In the genomic region with DNA sequence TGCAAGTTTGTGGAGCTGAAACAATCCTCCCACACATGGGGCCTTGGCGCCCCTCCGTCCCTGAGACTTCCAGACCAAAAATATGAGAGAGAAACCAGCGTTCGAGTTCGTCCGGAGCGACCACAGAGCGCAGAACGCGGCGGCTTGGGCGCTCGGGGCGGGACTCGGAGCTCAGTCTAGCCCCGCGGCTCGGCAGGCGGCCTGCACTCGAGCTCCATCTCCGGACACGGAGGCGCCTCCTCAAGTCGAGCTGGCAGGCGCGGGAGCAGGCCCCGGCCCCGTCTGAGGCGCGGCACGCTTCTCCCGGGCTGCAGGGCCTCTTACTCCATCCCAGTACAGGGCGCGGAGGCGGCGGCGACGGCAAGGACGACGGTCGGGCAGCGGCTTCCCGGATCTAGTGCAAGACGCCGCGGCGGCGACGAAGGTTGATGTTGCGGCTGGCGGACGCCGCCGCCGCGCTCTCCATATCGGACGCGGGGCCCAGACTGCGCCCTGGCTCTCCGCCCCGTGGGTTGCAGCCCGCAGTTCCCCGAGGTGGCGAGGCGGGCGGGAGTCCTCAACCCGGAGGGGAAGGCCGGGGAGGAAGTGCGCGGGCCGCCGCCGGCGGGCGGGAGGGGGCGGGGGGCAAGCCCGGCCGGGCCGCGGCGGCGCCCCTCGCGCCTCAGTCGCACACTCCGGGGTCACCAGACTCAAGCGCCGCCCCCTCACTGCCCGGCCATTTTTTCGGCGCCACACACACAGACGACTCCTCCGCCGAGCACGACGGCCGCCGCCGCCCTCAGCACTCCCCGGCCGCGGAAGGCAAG, we compare ENCODE assay signal across 1 cellular context.
TF ChIP-seq lines count a peak whose summit lies in the region.

No MANE protein-coding gene starts in this region.

TF ChIP-seq in K562, 482 proteins besides CTCF, POLR2A, EP300 and RAD21 (continued from another document and continues in another):
- TF ChIP-seq, protein P1, sequence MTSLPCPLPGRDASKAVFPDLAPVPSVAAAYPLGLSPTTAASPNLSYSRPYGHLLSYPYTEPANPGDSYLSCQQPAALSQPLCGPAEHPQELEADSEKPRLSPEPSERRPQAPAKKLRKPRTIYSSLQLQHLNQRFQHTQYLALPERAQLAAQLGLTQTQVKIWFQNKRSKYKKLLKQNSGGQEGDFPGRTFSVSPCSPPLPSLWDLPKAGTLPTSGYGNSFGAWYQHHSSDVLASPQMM (CRISPR knock-in tag; IDR thresholded peaks at IDR 0.05) = no peak
- TF ChIP-seq HDGF (IDR thresholded peaks at IDR 0.05) (no peak), RBM17 (IDR thresholded peaks at IDR 0.05; ENCODE audit: borderline replicate concordance, low read depth, low read length) (no peak), CBFA2T3 (IDR thresholded peaks at IDR 0.05) (no peak), HCFC1 (IDR thresholded peaks at IDR 0.05; ENCODE audit: low read depth, low read length) (no peak), SRF (CRISPR knock-in tag; IDR thresholded peaks at IDR 0.05) (no peak), POLR2H (tag; IDR thresholded peaks at IDR 0.05; ENCODE audit: low read depth) (no peak), ZBTB26 (CRISPR knock-in tag; IDR thresholded peaks at IDR 0.05) (no peak), NFYB (IDR thresholded peaks at IDR 0.05; ENCODE audit: extremely low read depth, insufficient read length) (no peak), CHD7 (IDR thresholded peaks at IDR 0.05; ENCODE audit: low read depth, low read length) (no peak), SNIP1 (IDR thresholded peaks at IDR 0.05; ENCODE audit: low read depth) (no peak), NR1H2 (CRISPR knock-in tag; IDR thresholded peaks at IDR 0.05) (no peak), ERF (CRISPR knock-in tag; IDR thresholded peaks at IDR 0.05) (no peak), SNAPC5 (CRISPR knock-in tag; IDR thresholded peaks at IDR 0.05) (no peak), CEBPB (tag; IDR thresholded peaks at IDR 0.05) (no peak), MAFK (IDR thresholded peaks at IDR 0.05; ENCODE audit: low read length) (no peak), POLR3A (IDR thresholded peaks at IDR 0.05; ENCODE audit: borderline replicate concordance, extremely low read depth, insufficient read depth, insufficient read length) (no peak), ZNF41 (CRISPR knock-in tag; conservative IDR thresholded peaks at IDR 0.05) (no peak), ZNF561 (CRISPR knock-in tag; conservative IDR thresholded peaks at IDR 0.05) (no peak), ELF4 (CRISPR knock-in tag; IDR thresholded peaks at IDR 0.05) (no peak), FUS (optimal IDR thresholded peaks at IDR 0.05; ENCODE audit: low read depth, low read length) (no peak), GABPA (tag; conservative IDR thresholded peaks at IDR 0.05; ENCODE audit: low read depth) (peak; percentile 53), ZBTB7A (IDR thresholded peaks at IDR 0.05; ENCODE audit: borderline replicate concordance, control insufficient read depth, low read depth, low read length) (peak; percentile 73; the same call in 1 of the 2 replicates), STAT5A (IDR thresholded peaks at IDR 0.05; ENCODE audit: borderline replicate concordance, low read length) (no peak), ZKSCAN8 (CRISPR knock-in tag; IDR thresholded peaks at IDR 0.05) (no peak), SRSF7 (optimal IDR thresholded peaks at IDR 0.05; ENCODE audit: low read depth, low read length) (no peak), PURB (CRISPR knock-in tag; IDR thresholded peaks at IDR 0.05; ENCODE audit: low read depth) (no peak), CBX5 (IDR thresholded peaks at IDR 0.05; ENCODE audit: borderline replicate concordance, low read depth) (no peak), FOXA3 (CRISPR knock-in tag; conservative IDR thresholded peaks at IDR 0.05 in 1 of 2, IDR thresholded peaks at IDR 0.05 in 1 of 2) (no peak), TAF9B (IDR thresholded peaks at IDR 0.05; ENCODE audit: partially characterized antibody) (no peak), ZNF584 (CRISPR knock-in tag; IDR thresholded peaks at IDR 0.05; ENCODE audit: low read depth) (no peak), ZBTB8A (IDR thresholded peaks at IDR 0.05; ENCODE audit: partially characterized antibody) (no peak), CBX8 (IDR thresholded peaks at IDR 0.05; ENCODE audit: borderline replicate concordance, extremely low read depth, low read depth, low read length, poor library complexity, severe bottlenecking) (no peak), UBTF (IDR thresholded peaks at IDR 0.05; ENCODE audit: borderline replicate concordance in 1 of 2, low read depth in 2 of 2, low read length in 2 of 2) (peak; percentile 68 to 95; a peak in 2 of 4 replicates)
- TF ChIP-seq, protein P2, sequence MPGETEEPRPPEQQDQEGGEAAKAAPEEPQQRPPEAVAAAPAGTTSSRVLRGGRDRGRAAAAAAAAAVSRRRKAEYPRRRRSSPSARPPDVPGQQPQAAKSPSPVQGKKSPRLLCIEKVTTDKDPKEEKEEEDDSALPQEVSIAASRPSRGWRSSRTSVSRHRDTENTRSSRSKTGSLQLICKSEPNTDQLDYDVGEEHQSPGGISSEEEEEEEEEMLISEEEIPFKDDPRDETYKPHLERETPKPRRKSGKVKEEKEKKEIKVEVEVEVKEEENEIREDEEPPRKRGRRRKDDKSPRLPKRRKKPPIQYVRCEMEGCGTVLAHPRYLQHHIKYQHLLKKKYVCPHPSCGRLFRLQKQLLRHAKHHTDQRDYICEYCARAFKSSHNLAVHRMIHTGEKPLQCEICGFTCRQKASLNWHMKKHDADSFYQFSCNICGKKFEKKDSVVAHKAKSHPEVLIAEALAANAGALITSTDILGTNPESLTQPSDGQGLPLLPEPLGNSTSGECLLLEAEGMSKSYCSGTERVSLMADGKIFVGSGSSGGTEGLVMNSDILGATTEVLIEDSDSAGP (CRISPR knock-in tag; IDR thresholded peaks at IDR 0.05) = no peak
- TF ChIP-seq, protein P3, sequence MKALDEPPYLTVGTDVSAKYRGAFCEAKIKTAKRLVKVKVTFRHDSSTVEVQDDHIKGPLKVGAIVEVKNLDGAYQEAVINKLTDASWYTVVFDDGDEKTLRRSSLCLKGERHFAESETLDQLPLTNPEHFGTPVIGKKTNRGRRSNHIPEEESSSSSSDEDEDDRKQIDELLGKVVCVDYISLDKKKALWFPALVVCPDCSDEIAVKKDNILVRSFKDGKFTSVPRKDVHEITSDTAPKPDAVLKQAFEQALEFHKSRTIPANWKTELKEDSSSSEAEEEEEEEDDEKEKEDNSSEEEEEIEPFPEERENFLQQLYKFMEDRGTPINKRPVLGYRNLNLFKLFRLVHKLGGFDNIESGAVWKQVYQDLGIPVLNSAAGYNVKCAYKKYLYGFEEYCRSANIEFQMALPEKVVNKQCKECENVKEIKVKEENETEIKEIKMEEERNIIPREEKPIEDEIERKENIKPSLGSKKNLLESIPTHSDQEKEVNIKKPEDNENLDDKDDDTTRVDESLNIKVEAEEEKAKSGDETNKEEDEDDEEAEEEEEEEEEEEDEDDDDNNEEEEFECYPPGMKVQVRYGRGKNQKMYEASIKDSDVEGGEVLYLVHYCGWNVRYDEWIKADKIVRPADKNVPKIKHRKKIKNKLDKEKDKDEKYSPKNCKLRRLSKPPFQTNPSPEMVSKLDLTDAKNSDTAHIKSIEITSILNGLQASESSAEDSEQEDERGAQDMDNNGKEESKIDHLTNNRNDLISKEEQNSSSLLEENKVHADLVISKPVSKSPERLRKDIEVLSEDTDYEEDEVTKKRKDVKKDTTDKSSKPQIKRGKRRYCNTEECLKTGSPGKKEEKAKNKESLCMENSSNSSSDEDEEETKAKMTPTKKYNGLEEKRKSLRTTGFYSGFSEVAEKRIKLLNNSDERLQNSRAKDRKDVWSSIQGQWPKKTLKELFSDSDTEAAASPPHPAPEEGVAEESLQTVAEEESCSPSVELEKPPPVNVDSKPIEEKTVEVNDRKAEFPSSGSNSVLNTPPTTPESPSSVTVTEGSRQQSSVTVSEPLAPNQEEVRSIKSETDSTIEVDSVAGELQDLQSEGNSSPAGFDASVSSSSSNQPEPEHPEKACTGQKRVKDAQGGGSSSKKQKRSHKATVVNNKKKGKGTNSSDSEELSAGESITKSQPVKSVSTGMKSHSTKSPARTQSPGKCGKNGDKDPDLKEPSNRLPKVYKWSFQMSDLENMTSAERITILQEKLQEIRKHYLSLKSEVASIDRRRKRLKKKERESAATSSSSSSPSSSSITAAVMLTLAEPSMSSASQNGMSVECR (CRISPR knock-in tag; IDR thresholded peaks at IDR 0.05) = peak; percentile 17; the same call in 1 of the 2 replicates
